In the genomic region with DNA sequence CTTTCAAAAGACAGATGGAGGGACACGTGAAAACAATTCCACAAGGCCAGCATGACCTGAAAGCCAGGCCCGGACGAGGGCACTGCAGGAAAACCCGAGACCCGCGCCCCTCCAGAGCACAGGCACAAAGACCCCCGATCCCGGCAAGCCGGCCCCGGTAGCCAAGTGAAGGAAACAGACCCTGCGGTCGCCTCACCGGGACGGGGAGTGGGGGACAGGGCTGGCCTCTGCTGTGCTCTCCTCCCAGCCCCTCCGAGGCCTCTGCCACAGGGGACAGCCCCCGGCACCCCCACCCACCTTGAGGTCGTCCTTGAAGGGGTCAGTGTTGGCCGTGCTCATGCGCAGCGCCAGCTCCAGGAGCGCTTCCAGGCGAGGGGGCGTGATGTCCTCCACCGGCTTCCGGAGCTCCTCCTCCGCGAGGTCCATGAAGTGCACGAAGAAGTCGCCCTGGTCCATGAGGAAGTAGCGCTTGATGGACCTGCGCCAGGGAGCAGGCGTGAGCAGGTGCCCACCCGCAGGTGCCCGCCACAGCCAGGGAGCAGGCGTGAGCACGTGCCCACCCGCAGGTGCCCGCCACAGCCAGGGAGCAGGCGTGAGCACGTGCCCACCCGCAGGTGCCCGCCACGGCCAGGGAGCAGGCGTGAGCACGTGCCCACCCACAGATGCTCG, we compare ENCODE assay signal across 1 cellular context.
A peak's percentile ranks its signal among the peaks of the same experiment; 100 is the strongest.
TF ChIP-seq lines count a peak whose summit lies in the region.

No MANE protein-coding gene starts in this region.

TF ChIP-seq in K562, 482 proteins besides CTCF, POLR2A, EP300 and RAD21:
- TF ChIP-seq GATAD2A (IDR thresholded peaks at IDR 0.05): no peak
- no peak for TF ChIP-seq ZZZ3 (IDR thresholded peaks at IDR 0.05)
- TF ChIP-seq ZFX (CRISPR knock-in tag; IDR thresholded peaks at IDR 0.05): no peak
- TF ChIP-seq POLR2G (IDR thresholded peaks at IDR 0.05; ENCODE audit: low read depth, low read length): peak; percentile 28; the same call in 1 of the 2 replicates
- TF ChIP-seq, protein P1, sequence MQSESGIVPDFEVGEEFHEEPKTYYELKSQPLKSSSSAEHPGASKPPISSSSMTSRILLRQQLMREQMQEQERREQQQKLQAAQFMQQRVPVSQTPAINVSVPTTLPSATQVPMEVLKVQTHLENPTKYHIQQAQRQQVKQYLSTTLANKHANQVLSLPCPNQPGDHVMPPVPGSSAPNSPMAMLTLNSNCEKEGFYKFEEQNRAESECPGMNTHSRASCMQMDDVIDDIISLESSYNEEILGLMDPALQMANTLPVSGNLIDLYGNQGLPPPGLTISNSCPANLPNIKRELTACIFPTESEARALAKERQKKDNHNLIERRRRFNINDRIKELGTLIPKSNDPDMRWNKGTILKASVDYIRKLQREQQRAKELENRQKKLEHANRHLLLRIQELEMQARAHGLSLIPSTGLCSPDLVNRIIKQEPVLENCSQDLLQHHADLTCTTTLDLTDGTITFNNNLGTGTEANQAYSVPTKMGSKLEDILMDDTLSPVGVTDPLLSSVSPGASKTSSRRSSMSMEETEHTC (IDR thresholded peaks at IDR 0.05): no peak
- no peak for TF ChIP-seq KDM2B (CRISPR knock-in tag; IDR thresholded peaks at IDR 0.05)
- TF ChIP-seq ASH1L (IDR thresholded peaks at IDR 0.05; ENCODE audit: borderline replicate concordance, low read depth, partially characterized antibody): no peak
